ENCODE assay signal across 11 cellular contexts in the genomic region with DNA sequence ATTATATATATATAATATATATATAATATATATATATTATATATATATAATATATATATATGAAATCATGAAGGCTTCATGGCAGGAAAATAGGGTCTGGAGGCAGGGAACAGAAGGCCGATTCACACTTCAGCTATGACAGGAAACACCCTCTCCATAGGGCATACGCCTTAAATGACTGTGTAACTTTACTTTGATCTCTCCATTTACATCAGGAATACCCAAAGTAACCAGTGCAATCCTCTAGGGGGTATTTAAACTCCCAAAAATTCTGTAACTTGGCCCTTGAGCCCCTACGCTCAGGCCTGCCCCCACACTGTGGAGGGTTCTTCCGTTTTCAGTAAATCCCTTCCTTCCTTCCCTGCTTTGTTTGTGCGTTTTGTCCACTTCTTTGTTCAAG. TPM values are rescaled to one million over a fixed set of nuclear protein-coding genes. Genes with fewer than 3 reads are reported as not detected.
DNase-seq lines count a peak whose midpoint lies in the region; ATAC-seq and TF ChIP-seq lines count a peak whose summit lies in the region.
"Had no signal": no experiment of that assay in that cellular context is flagged by ENCODE, and none has a peak within 500 bp of the region (broad histone marks: within the 10 kb centered on the region; RNA-seq: fewer than 3 reads in every experiment).

No MANE protein-coding gene starts in this region.

- peak overlapping the region; percentile 57 to 83 (median 80) for H3K27ac ChIP-seq in transverse colon
- H3K27ac ChIP-seq: ascending aorta had no signal

- no peaks in the 10 kb centered on the region for H3K27me3 Mint-ChIP-seq in activated T-cell treated with anti-CD3 and anti-CD28 coated beads, Interleukin-2, amount 50 U/mL, for 72 hours (ENCODE audit: low read depth)
- H3K27me3 Mint-ChIP-seq in activated T-cell treated with anti-CD3 and anti-CD28 coated beads, Interleukin-2, amount 50 U/mL, for 4 hours (ENCODE audit: low read depth), result no peaks in the 10 kb centered on the region
- H3K27me3 Mint-ChIP-seq in immature natural killer cell (ENCODE audit: low read depth in 3 of 3), result peaks cover 20 to 36% (median 36%) of the 10 kb centered on the region in 3 donors

- TF ChIP-seq CTCF in transverse colon (IDR thresholded peaks at IDR 0.05), result peak in 1 of 5 experiments; percentile 9

- no peak for TF ChIP-seq POLR2A in transverse colon (IDR thresholded peaks at IDR 0.05)

- H3K4me3 ChIP-seq in transverse colon, result no peak overlapping the region
- H3K4me3 ChIP-seq: ascending aorta had no signal

- no peak for TF ChIP-seq EP300 in transverse colon (IDR thresholded peaks at IDR 0.05; ENCODE audit: low read depth)

- H3K27ac Mint-ChIP-seq in activated T-cell treated with anti-CD3 and anti-CD28 coated beads, Interleukin-2, amount 50 U/mL, for 72 hours, result peak overlapping the region; percentile 67
- H3K27ac Mint-ChIP-seq in immature natural killer cell, result peak overlapping the region; percentile 97 to 100 (median 99)

- intact Hi-C loops in transverse colon (cut with DNase I; ENCODE audit: low total_unique reads), result no loop called here

- peaks cover 6 to 16% (median 9%) of the 10 kb centered on the region in 4 donors for H3K4me1 ChIP-seq in transverse colon
- H3K4me1 ChIP-seq: ascending aorta had no signal

- in situ Hi-C loops in SK-MEL-5 (cut with HindIII; ENCODE audit: low pct_unique_long_range_greater_than_20kb, low sequenced_read_pairs) (no loop called here), transverse colon (cut with MboI; ENCODE audit: low pct_ligation_motif_present in 1 of 4, low pct_unique_long_range_greater_than_20kb in 1 of 4, low sequenced_read_pairs in 3 of 4) (loop anchor here in 1 of 4 donors (25.0 kb wide), 1 partner anchor 591 kb away; the partner anchor contains the start of genes MOK and ZNF839)

- H3K27me3 ChIP-seq in transverse colon, result no peaks in the 10 kb centered on the region
- H3K27me3 ChIP-seq: ascending aorta had no signal

- H3K4me1 Mint-ChIP-seq in activated T-cell treated with anti-CD3 and anti-CD28 coated beads, Interleukin-2, amount 50 U/mL, for 72 hours (ENCODE audit: low read depth), result peaks cover 59% of the 10 kb centered on the region
- H3K4me1 Mint-ChIP-seq in activated T-cell treated with anti-CD3 and anti-CD28 coated beads, Interleukin-2, amount 50 U/mL, for 4 hours (ENCODE audit: low read depth), result peaks cover 62% of the 10 kb centered on the region
- H3K4me1 Mint-ChIP-seq in immature natural killer cell, result peaks cover 74 to 83% of the 10 kb centered on the region in 2 donors

- H3K9me3 Mint-ChIP-seq in activated T-cell treated with anti-CD3 and anti-CD28 coated beads, Interleukin-2, amount 50 U/mL, for 72 hours, result no peaks in the 10 kb centered on the region
- no peaks in the 10 kb centered on the region for H3K9me3 Mint-ChIP-seq in activated T-cell treated with anti-CD3 and anti-CD28 coated beads, Interleukin-2, amount 50 U/mL, for 4 hours
- no peaks in the 10 kb centered on the region for H3K9me3 Mint-ChIP-seq in immature natural killer cell

- no peak for ATAC-seq in activated T-cell treated with anti-CD3 and anti-CD28 coated beads, Interleukin-2, amount 50 U/mL, for 72 hours (replicated peaks in 1 of 2)
- no peak for ATAC-seq in activated T-cell treated with anti-CD3 and anti-CD28 coated beads, Interleukin-2, amount 50 U/mL, for 4 hours
- no peak for ATAC-seq in GM18517 (IDR thresholded peaks at IDR 0.05; ENCODE audit: unreplicated experiment)
- ATAC-seq in GM21381 (IDR thresholded peaks at IDR 0.05; ENCODE audit: unreplicated experiment), result no peak

- no peaks in the 10 kb centered on the region for H3K36me3 ChIP-seq in transverse colon
- H3K36me3 ChIP-seq: ascending aorta had no signal

- no peak for DNase-seq in activated T-cell treated with anti-CD3 and anti-CD28 coated beads, Interleukin-2, amount 50 U/mL, for 72 hours
- DNase-seq in activated T-cell treated with anti-CD3 and anti-CD28 coated beads, Interleukin-2, amount 50 U/mL, for 4 hours, result no peak
- DNase-seq in SK-MEL-5 (ENCODE audit: low read depth, low spot score) (peak; percentile 84), immature natural killer cell (no peak), transverse colon (no peak), middle frontal gyrus (ENCODE audit: extremely low spot score, low spot score) (no peak)
- DNase-seq: NCI-H2081, NCI-H526 treated with DMSO at 0.1 percent for 48 hours had no signal

- H3K9me3 ChIP-seq in transverse colon, result no peaks in the 10 kb centered on the region
- H3K9me3 ChIP-seq: ascending aorta had no signal

- H3K36me3 Mint-ChIP-seq in activated T-cell treated with anti-CD3 and anti-CD28 coated beads, Interleukin-2, amount 50 U/mL, for 72 hours (ENCODE audit: insufficient read depth in 2 of 2), result peaks cover 0 to 2% of the 10 kb centered on the region in 2 donors
- no peaks in the 10 kb centered on the region for H3K36me3 Mint-ChIP-seq in activated T-cell treated with anti-CD3 and anti-CD28 coated beads, Interleukin-2, amount 50 U/mL, for 4 hours (ENCODE audit: insufficient read depth)
- H3K36me3 Mint-ChIP-seq in immature natural killer cell, result peaks cover 0 to 3% (median 0%) of the 10 kb centered on the region in 3 donors

- 31 to 57% methylated on average over 4 to 5 of the region's 5 CpGs for WGBS in transverse colon (ENCODE audit: low coverage in 1 of 2), 2 donors

- H3K4me3 Mint-ChIP-seq in activated T-cell treated with anti-CD3 and anti-CD28 coated beads, Interleukin-2, amount 50 U/mL, for 72 hours, result peak overlapping the region; percentile 51 to 79
- no peak overlapping the region for H3K4me3 Mint-ChIP-seq in activated T-cell treated with anti-CD3 and anti-CD28 coated beads, Interleukin-2, amount 50 U/mL, for 4 hours
- peak overlapping the region; percentile 29 to 89 (median 79) for H3K4me3 Mint-ChIP-seq in immature natural killer cell

RNA-seq across cellular contexts. Expression of gene PPP2R5C, which starts 40.4 kb away (rescaled TPM):
- total RNA-seq in activated T-cell treated with anti-CD3 and anti-CD28 coated beads, Interleukin-2, amount 50 U/mL, for 72 hours, result 100 to 1,000 TPM; 317 to 370 TPM
- total RNA-seq in activated T-cell treated with anti-CD3 and anti-CD28 coated beads, Interleukin-2, amount 50 U/mL, for 4 hours, result 100 to 1,000 TPM; 160 to 180 (median 173) TPM
- total RNA-seq in SK-MEL-5 (2014; rRNA removed; shearing (Covaris generic)), result 216 and 235 TPM in 2 replicates
- 130 and 163 TPM in 2 replicates for polyA plus RNA-seq in SK-MEL-5 (2015; cell fraction: cytosol; rRNA removed)
- 118 and 121 TPM in 2 replicates for polyA plus RNA-seq in SK-MEL-5 (2015; cell fraction: nucleus; rRNA removed)
- polyA plus RNA-seq in immature natural killer cell, result 100 to 1,000 TPM; 214 to 250 (median 236) TPM
- 100 to 1,000 TPM in 2 of 4 donors, 10 to 100 TPM in 2; 66.2 to 211 (median 116) TPM for total RNA-seq in transverse colon
